12 cellular contexts compared by ENCODE assay signal in the genomic region with DNA sequence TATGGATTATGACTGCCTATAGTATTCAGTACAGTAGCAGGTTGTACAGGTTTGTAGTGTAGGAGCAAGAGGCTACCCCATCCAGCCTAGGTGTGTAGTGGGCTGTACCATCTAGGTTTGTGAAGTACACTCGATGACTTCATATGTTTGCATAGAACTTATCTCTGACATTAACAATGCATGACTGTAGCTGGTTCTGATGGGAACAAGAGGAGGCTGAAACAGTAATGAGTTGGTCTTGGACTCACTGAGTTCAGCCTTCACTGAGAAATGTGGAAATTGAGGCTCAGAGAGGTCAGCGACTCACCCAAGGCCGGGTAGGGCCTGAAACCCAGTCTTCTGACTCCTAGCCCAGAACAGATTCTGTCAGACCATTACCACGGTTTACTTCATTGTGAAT. TPM values are rescaled to one million over a fixed set of nuclear protein-coding genes. Genes with fewer than 3 reads are reported as not detected.
A peak's percentile ranks its signal among the peaks of the same experiment; 100 is the strongest.
DNase-seq lines count a peak whose midpoint lies in the region; ATAC-seq and TF ChIP-seq lines count a peak whose summit lies in the region.
"Had no signal": no experiment of that assay in that cellular context is flagged by ENCODE, and none has a peak within 500 bp of the region (broad histone marks: within the 10 kb centered on the region; RNA-seq: fewer than 3 reads in every experiment).

No MANE protein-coding gene starts in this region.

- H3K4me1 Mint-ChIP-seq in mesothelial cell of epicardium = peaks cover 2% of the 10 kb centered on the region

- H3K79me2 ChIP-seq in mesendoderm (ENCODE audit: control insufficient read depth, insufficient read depth, low read length) = no peaks in the 10 kb centered on the region

- no peak overlapping the region for H3K56ac ChIP-seq in mesendoderm (ENCODE audit: low read length)

- H3K27me3 Mint-ChIP-seq in mesothelial cell of epicardium (ENCODE audit: low read depth) = peaks cover 3% of the 10 kb centered on the region

- H3K36me3 ChIP-seq in MG63 = no peaks in the 10 kb centered on the region
- no peaks in the 10 kb centered on the region for H3K36me3 ChIP-seq in mucosa of descending colon (ENCODE audit: low read depth)
- H3K36me3 ChIP-seq in mesendoderm (ENCODE audit: control insufficient read depth, insufficient read depth, low read length) = no peaks in the 10 kb centered on the region
- H3K36me3 ChIP-seq: cardiac muscle cell had no signal

- no peak overlapping the region for H3K23ac ChIP-seq in mesendoderm (ENCODE audit: low read length)

- H3K79me1 ChIP-seq in mesendoderm (ENCODE audit: low read length) = no peaks in the 10 kb centered on the region

- no peak overlapping the region for H2AK5ac ChIP-seq in mesendoderm (ENCODE audit: low read length)

- no peak overlapping the region for H2BK5ac ChIP-seq in mesendoderm (ENCODE audit: low read length)

- H3K9me3 ChIP-seq in MG63 = no peaks in the 10 kb centered on the region
- H3K9me3 ChIP-seq in mucosa of descending colon = no peaks in the 10 kb centered on the region

- no peak overlapping the region for H2BK120ac ChIP-seq in mesendoderm (ENCODE audit: low read depth, low read length)

- no peak overlapping the region for H3K4me3 Mint-ChIP-seq in mesothelial cell of epicardium

- no peak overlapping the region for H2BK15ac ChIP-seq in mesendoderm (replicated peaks; ENCODE audit: low read depth)

- no peak overlapping the region for H3K18ac ChIP-seq in mesendoderm (ENCODE audit: low read length)

- no peak overlapping the region for H4K5ac ChIP-seq in mesendoderm (ENCODE audit: low read length)

- no peak overlapping the region for H3K4ac ChIP-seq in mesendoderm (ENCODE audit: low read depth, low read length)

- DNase-seq in DMS79 treated with DMSO at 0.1 percent for 48 hours (lab: John Stamatoyannopoulos, UW) = peak; percentile 78
- DNase-seq in MG63 = peak; percentile 31
- peak; percentile 56 for DNase-seq in astrocyte of the hippocampus (ENCODE audit: low read depth, low spot score)
- DNase-seq in mucosa of descending colon = no peak
- DNase-seq in mesendoderm = no peak
- DNase-seq in inferior parietal cortex (ENCODE audit: extremely low spot score) = no peak
- no peak for DNase-seq in NCI-H1694 treated with DMSO at 0.1 percent for 48 hours (lab: John Stamatoyannopoulos, UW)
- DNase-seq in mesothelial cell of epicardium (ENCODE audit: low spot score in 2 of 2, unreplicated experiment in 2 of 2) = no peak
- DNase-seq: midbrain, NCI-H2171 had no signal

- intact Hi-C loops in mucosa of descending colon (cut with DNase I, micrococcal nuclease) = no loop called here

- no peak overlapping the region for H4K8ac ChIP-seq in mesendoderm (ENCODE audit: low read depth, low read length)

- no peak for TF ChIP-seq CTCF in mucosa of descending colon (IDR thresholded peaks at IDR 0.05)
- TF ChIP-seq CTCF in mesothelial cell of epicardium (IDR thresholded peaks at IDR 0.05; ENCODE audit: unreplicated experiment) = no peak

- no peak overlapping the region for H3K4me2 ChIP-seq in mesendoderm (ENCODE audit: low read length)

- peak; percentile 57 for ATAC-seq in mucosa of descending colon

- no peaks in the 10 kb centered on the region for H3K4me1 ChIP-seq in mucosa of descending colon (ENCODE audit: low read depth)
- H3K4me1 ChIP-seq in mesendoderm (ENCODE audit: control insufficient read depth, low read depth, low read length) = peaks cover 1% of the 10 kb centered on the region

- no peak overlapping the region for H3K27ac Mint-ChIP-seq in mesothelial cell of epicardium

- H3K9me3 Mint-ChIP-seq in mesothelial cell of epicardium = no peaks in the 10 kb centered on the region

- H3K36me3 Mint-ChIP-seq in mesothelial cell of epicardium = no peaks in the 10 kb centered on the region

- WGBS in mesendoderm (ENCODE audit: extremely low coverage, insufficient coverage, low lambda C conversion rate) = no CpG with 5 or more reads among the region's 4 CpGs

- no peak overlapping the region for H3K9ac ChIP-seq in mesendoderm (ENCODE audit: low read length)

- H3K27ac ChIP-seq in mesendoderm (ENCODE audit: low read depth, low read length) = no peak overlapping the region
- H3K27ac ChIP-seq: cardiac muscle cell had no signal

- no peak overlapping the region for H3K4me3 ChIP-seq in MG63
- no peak overlapping the region for H3K4me3 ChIP-seq in mucosa of descending colon
- no peak overlapping the region for H3K4me3 ChIP-seq in mesendoderm (ENCODE audit: low read length)
- H3K4me3 ChIP-seq: cardiac muscle cell had no signal

- H3K27me3 ChIP-seq in MG63 = no peaks in the 10 kb centered on the region
- H3K27me3 ChIP-seq in mesendoderm (ENCODE audit: insufficient read depth, low read length, poor library complexity) = no peaks in the 10 kb centered on the region
- H3K27me3 ChIP-seq: cardiac muscle cell had no signal

RNA-seq across cellular contexts. Expression of a gene that starts 13.0 kb away (rescaled TPM):
- not detected in 2 replicates for total RNA-seq in MG63 (2014; rRNA removed; shearing (Covaris generic); ENCODE audit: low replicate concordance)
- total RNA-seq in mucosa of descending colon (1 to 10 TPM; 2.3 to 9.9 (median 6.7) TPM), mesothelial cell of epicardium (1.8 to 2.4 TPM (median 2.2 TPM) in 3 replicates)
- 0.51 TPM for polyA plus RNA-seq in mesendoderm (2013, experiment 1 of 2)
- polyA plus RNA-seq in mesendoderm (2013, experiment 2 of 2) = 0.49 TPM

RNA-seq across cellular contexts. Expression of a gene that starts 38.4 kb away (rescaled TPM):
- not detected in 2 replicates for total RNA-seq in MG63 (2014; rRNA removed; shearing (Covaris generic); ENCODE audit: low replicate concordance)
- total RNA-seq in mucosa of descending colon (10 to 100 TPM; 10.3 to 21.1 (median 11.3) TPM), mesothelial cell of epicardium (0.80 to 1.5 TPM (median 1.4 TPM) in 3 replicates)
- 0.11 TPM for polyA plus RNA-seq in mesendoderm (2013, experiment 1 of 2)
- not detected for polyA plus RNA-seq in mesendoderm (2013, experiment 2 of 2)
- total RNA-seq: cardiac muscle cell, pulmonary artery endothelial cell had no signal
- polyA plus RNA-seq: cardiac muscle cell had no signal

Comparison
In these comparisons a context has a peak if more than half of its experiments do, and no peak if none do; other contexts are left out.
1. DNase-seq: peak in DMS79 treated with DMSO at 0.1 percent for 48 hours (single experiment), MG63 (single experiment) and astrocyte of the hippocampus (single experiment); none in mucosa of descending colon (0 of 3), mesendoderm (single experiment), inferior parietal cortex (single experiment), NCI-H1694 treated with DMSO at 0.1 percent for 48 hours (single experiment) and mesothelial cell of epicardium (0 of 2).